ENCODE assay signal across 1 cellular context in the genomic region with DNA sequence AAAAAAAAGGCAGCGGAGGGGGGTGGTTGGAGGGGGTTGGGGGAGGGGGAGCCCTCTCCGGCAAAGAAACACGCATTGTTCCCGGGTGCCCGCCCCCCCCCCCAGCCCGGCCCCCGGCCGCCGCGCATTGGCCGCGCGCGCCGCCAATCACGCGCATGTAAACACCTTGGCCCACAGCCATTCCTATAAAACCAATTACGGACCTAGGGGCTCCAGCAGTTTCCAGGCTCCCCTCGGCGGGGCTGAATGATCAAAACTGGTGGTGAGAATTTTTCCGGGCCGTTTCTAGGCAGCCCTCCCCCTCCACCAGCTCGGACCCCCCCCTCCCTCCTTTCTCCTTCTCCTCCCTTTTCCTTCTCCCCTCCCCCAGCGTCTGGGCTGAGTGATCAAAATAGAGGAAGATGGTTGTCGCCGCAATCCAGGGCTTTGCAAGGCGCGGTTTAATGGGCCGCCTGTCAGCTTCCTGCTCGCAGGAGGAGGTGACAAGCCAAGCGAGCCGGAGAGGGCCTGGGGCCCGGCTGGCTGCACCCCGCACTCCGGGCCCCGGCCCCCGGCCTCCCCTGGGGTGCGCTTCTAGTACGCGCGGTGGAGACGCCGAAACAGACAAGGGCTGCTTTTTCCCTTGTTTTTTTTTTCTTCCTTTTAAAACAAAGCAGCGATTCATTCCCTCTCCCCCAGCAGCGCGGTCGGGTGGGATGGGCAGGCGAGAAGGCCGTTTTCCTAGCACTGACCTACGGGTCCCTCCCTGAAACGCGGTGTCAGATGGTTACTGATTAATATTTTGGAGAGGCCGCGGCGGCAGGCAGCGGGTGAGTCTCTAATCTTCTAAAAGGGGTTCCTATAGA.
TF ChIP-seq lines count a peak whose summit lies in the region.

No MANE protein-coding gene starts in this region.

TF ChIP-seq in K562, 482 proteins besides CTCF, POLR2A, EP300 and RAD21 (continued from another document and continues in another):
- TF ChIP-seq BRD9 (IDR thresholded peaks at IDR 0.05; ENCODE audit: low read depth, partially characterized antibody) (peak; percentile 55), KAT2B (IDR thresholded peaks at IDR 0.05; ENCODE audit: low read depth, low read length) (no peak), KHSRP (IDR thresholded peaks at IDR 0.05) (no peak), MCM7 (IDR thresholded peaks at IDR 0.05) (no peak), TAL1 (IDR thresholded peaks at IDR 0.05) (no peak), SPI1 (IDR thresholded peaks at IDR 0.05; ENCODE audit: borderline replicate concordance, low read depth, low read length) (peak; percentile 34; the same call in 1 of the 2 replicates), ZNF24 (IDR thresholded peaks at IDR 0.05) (peak; percentile 21; the same call in 1 of the 2 replicates), ESRRA (IDR thresholded peaks at IDR 0.05; ENCODE audit: borderline replicate concordance, low read depth) (peak; percentile 41; the same call in 1 of the 2 replicates), ZNF121 (CRISPR knock-in tag; conservative IDR thresholded peaks at IDR 0.05) (no peak), HMBOX1 (IDR thresholded peaks at IDR 0.05) (no peak), ZFP30 (CRISPR knock-in tag; IDR thresholded peaks at IDR 0.05; ENCODE audit: borderline replicate concordance) (no peak), RCOR1 (IDR thresholded peaks at IDR 0.05; ENCODE audit: borderline replicate concordance in 1 of 2, low read depth in 2 of 2, low read length in 2 of 2) (peak in 1 of 2 experiments; percentile 65; a peak in 2 of 4 replicates), ETV1 (tag; conservative IDR thresholded peaks at IDR 0.05; ENCODE audit: low read depth) (no peak; the same call in 1 of the 2 replicates), TRIM25 (IDR thresholded peaks at IDR 0.05; ENCODE audit: borderline replicate concordance) (no peak), USF2 (CRISPR knock-in tag; IDR thresholded peaks at IDR 0.05) (no peak), HNRNPK (IDR thresholded peaks at IDR 0.05; ENCODE audit: low read depth, low read length, poor library complexity, severe bottlenecking) (no peak), KLF13 (tag; IDR thresholded peaks at IDR 0.05; ENCODE audit: borderline replicate concordance, low read depth) (no peak), PHB2 (IDR thresholded peaks at IDR 0.05; ENCODE audit: low read depth) (no peak), NR2C2 (CRISPR knock-in tag; IDR thresholded peaks at IDR 0.05) (no peak), NR2C2 (tag; IDR thresholded peaks at IDR 0.05) (no peak; the same call in 1 of the 2 replicates), TFAP4 (CRISPR knock-in tag; IDR thresholded peaks at IDR 0.05; ENCODE audit: borderline replicate concordance) (peak; percentile 54; the same call in 1 of the 2 replicates), KLF10 (CRISPR knock-in tag; IDR thresholded peaks at IDR 0.05) (no peak), CBFA2T2 (conservative IDR thresholded peaks at IDR 0.05) (peak; percentile 21; the same call in 1 of the 2 replicates), PCBP2 (IDR thresholded peaks at IDR 0.05; ENCODE audit: low read depth, low read length, poor library complexity, severe bottlenecking) (no peak), HOXB6 (CRISPR knock-in tag; IDR thresholded peaks at IDR 0.05; ENCODE audit: borderline replicate concordance) (no peak), ZSCAN32 (CRISPR knock-in tag; IDR thresholded peaks at IDR 0.05) (no peak), ZC3H11A (IDR thresholded peaks at IDR 0.05; ENCODE audit: low read depth, low read length) (no peak), ZNF217 (CRISPR knock-in tag; IDR thresholded peaks at IDR 0.05) (no peak), ZNF57 (CRISPR knock-in tag; IDR thresholded peaks at IDR 0.05) (no peak), HDAC3 (IDR thresholded peaks at IDR 0.05; ENCODE audit: borderline replicate concordance, partially characterized antibody) (no peak), CHCHD3 (CRISPR knock-in tag; IDR thresholded peaks at IDR 0.05) (no peak), SRSF9 (IDR thresholded peaks at IDR 0.05; ENCODE audit: borderline replicate concordance, low read depth, low read length) (no peak), ZNF76 (CRISPR knock-in tag; IDR thresholded peaks at IDR 0.05; ENCODE audit: borderline replicate concordance) (no peak), PYGO2 (tag; IDR thresholded peaks at IDR 0.05) (no peak), ZBTB40 (IDR thresholded peaks at IDR 0.05) (no peak), ZBTB40 (CRISPR knock-in tag; IDR thresholded peaks at IDR 0.05) (no peak), TAF7 (tag; IDR thresholded peaks at IDR 0.05) (peak; percentile 72), GTF2F1 (IDR thresholded peaks at IDR 0.05; ENCODE audit: low read depth, low read length) (no peak), U2AF2 (optimal IDR thresholded peaks at IDR 0.05; ENCODE audit: low read depth, low read length) (no peak), NFRKB (IDR thresholded peaks at IDR 0.05; ENCODE audit: low read depth) (peak; percentile 46), KAT8 (IDR thresholded peaks at IDR 0.05; ENCODE audit: low read depth) (no peak), GTF2A2 (tag; IDR thresholded peaks at IDR 0.05) (no peak), ZFP1 (CRISPR knock-in tag; IDR thresholded peaks at IDR 0.05) (no peak), EWSR1 (IDR thresholded peaks at IDR 0.05; ENCODE audit: borderline replicate concordance, low read depth, partially characterized antibody) (no peak), ZNF431 (CRISPR knock-in tag; IDR thresholded peaks at IDR 0.05) (no peak), ARID1B (IDR thresholded peaks at IDR 0.05) (peak; percentile 21; the same call in 1 of the 2 replicates), CHD4 (IDR thresholded peaks at IDR 0.05; ENCODE audit: insufficient read depth, insufficient replicate concordance, low read depth, low read length, poor library complexity, severe bottlenecking) (no peak), SRSF3 (IDR thresholded peaks at IDR 0.05; ENCODE audit: insufficient read depth, low read length) (no peak)
- TF ChIP-seq, protein P1, sequence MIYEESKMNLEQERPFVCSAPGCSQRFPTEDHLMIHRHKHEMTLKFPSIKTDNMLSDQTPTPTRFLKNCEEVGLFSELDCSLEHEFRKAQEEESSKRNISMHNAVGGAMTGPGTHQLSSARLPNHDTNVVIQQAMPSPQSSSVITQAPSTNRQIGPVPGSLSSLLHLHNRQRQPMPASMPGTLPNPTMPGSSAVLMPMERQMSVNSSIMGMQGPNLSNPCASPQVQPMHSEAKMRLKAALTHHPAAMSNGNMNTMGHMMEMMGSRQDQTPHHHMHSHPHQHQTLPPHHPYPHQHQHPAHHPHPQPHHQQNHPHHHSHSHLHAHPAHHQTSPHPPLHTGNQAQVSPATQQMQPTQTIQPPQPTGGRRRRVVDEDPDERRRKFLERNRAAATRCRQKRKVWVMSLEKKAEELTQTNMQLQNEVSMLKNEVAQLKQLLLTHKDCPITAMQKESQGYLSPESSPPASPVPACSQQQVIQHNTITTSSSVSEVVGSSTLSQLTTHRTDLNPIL (CRISPR knock-in tag; IDR thresholded peaks at IDR 0.05): no peak
- TF ChIP-seq, protein P2, sequence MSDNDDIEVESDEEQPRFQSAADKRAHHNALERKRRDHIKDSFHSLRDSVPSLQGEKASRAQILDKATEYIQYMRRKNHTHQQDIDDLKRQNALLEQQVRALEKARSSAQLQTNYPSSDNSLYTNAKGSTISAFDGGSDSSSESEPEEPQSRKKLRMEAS (CRISPR knock-in tag; IDR thresholded peaks at IDR 0.05): no peak
